8 cellular contexts compared by ENCODE assay signal in the genomic region with DNA sequence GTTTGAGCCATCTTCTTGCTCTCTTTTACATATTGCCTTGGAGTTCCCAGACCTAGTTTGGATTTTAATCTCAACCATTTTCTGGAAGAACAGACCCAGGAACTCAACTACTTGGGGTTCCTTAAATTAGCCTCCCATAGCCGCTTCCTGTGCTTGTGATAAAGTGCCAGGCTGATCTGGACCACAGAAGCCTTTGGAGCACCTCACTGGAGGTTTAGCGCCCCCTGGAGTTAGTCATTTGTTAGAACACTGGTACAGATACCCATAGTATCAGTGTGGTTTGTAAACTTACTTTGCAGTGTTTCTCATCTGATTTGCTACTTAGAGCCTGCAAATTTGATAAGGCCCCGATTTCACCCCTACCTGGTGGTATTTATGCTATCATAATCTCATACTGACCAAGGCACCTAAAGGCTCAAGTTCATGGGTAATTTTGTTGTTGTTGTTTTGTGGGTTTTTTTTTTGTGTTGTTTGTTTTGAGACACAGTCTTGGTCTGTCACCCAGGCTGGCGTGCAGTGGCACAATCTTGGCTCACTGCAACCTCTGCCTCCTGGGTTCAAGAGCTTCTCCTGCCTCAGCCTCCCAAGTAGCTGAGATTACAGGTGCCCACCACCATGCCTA. TPM values are rescaled to one million over a fixed set of nuclear protein-coding genes. Genes with fewer than 3 reads are reported as not detected.
DNase-seq lines count a peak whose midpoint lies in the region; ATAC-seq lines count a peak whose summit lies in the region.

No MANE protein-coding gene starts in this region.

- 19% methylated on average over 4 of the region's 4 CpGs for WGBS in right cardiac atrium

- H3K4me1 Mint-ChIP-seq in T-helper 1 cell treated with Interleukin-12 subunit alpha and Interleukin-12 subunit beta and Interleukin-4 antibody, amounts not matched to agents 30 μg/mL and 1 μg/mL, for 36 hours (ENCODE audit: low read depth) = peaks cover 42% of the 10 kb centered on the region

- H3K27me3 ChIP-seq in right cardiac atrium (ENCODE audit: control insufficient read depth, insufficient read depth) = no peaks in the 10 kb centered on the region

- peaks cover 9% of the 10 kb centered on the region for H3K4me1 ChIP-seq in right cardiac atrium (ENCODE audit: control insufficient read depth, insufficient read depth, low read length)

- H3K27ac ChIP-seq in right cardiac atrium (ENCODE audit: low read length) = no peak overlapping the region

- peak overlapping the region; percentile 65 for H3K4me3 Mint-ChIP-seq in T-helper 1 cell treated with Interleukin-12 subunit alpha and Interleukin-12 subunit beta and Interleukin-4 antibody, amounts not matched to agents 30 μg/mL and 1 μg/mL, for 36 hours

- H3K4me3 ChIP-seq in right cardiac atrium (ENCODE audit: low read length) = no peak overlapping the region
- H3K4me3 ChIP-seq in skeletal muscle cell (ENCODE audit: low read depth, low read length) = no peak overlapping the region

- H3K9me3 Mint-ChIP-seq in T-helper 1 cell treated with Interleukin-12 subunit alpha and Interleukin-12 subunit beta and Interleukin-4 antibody, amounts not matched to agents 30 μg/mL and 1 μg/mL, for 36 hours = no peaks in the 10 kb centered on the region

- peak overlapping the region; percentile 33 for H3K27ac Mint-ChIP-seq in T-helper 1 cell treated with Interleukin-12 subunit alpha and Interleukin-12 subunit beta and Interleukin-4 antibody, amounts not matched to agents 30 μg/mL and 1 μg/mL, for 36 hours

- DNase-seq in 8988T (peak; percentile 68), NCI-H187 treated with DMSO at 0.1 percent for 48 hours (lab: John Stamatoyannopoulos, UW) (peak; percentile 66), amniotic epithelial cell (ENCODE audit: low read depth) (peak; percentile 76), right cardiac atrium (peak; percentile 59 to 72 (median 63)), skeletal muscle cell (ENCODE audit: low read depth) (peak; percentile 35)

- peaks cover 27% of the 10 kb centered on the region for H3K36me3 Mint-ChIP-seq in T-helper 1 cell treated with Interleukin-12 subunit alpha and Interleukin-12 subunit beta and Interleukin-4 antibody, amounts not matched to agents 30 μg/mL and 1 μg/mL, for 36 hours (ENCODE audit: low read depth)

- intact Hi-C loops in right cardiac atrium (cut with DNase I) = loop anchor here (2.0 to 5.0 kb wide), 5 partner anchors 67 to 132 kb away; partner anchors contain the start of gene POP5 (in 1 of the 4)

- H3K27me3 Mint-ChIP-seq in T-helper 1 cell treated with Interleukin-12 subunit alpha and Interleukin-12 subunit beta and Interleukin-4 antibody, amounts not matched to agents 30 μg/mL and 1 μg/mL, for 36 hours (ENCODE audit: low read depth) = no peaks in the 10 kb centered on the region

- ATAC-seq in GM18858 (IDR thresholded peaks at IDR 0.05; ENCODE audit: unreplicated experiment) = peak; percentile 52
- ATAC-seq in right cardiac atrium = peak; percentile 70 to 73
- ATAC-seq in GM19452 (IDR thresholded peaks at IDR 0.05; ENCODE audit: unreplicated experiment) = no peak

- H3K9me3 ChIP-seq in right cardiac atrium (ENCODE audit: control insufficient read depth, low read length) = no peaks in the 10 kb centered on the region

RNA-seq across cellular contexts. Expression of gene UNC119B, which starts 3.7 kb away (rescaled TPM):
- total RNA-seq in right cardiac atrium = 10 to 100 TPM; 15.7 to 17.8 (median 16.7) TPM
- 7.0 TPM for polyA plus RNA-seq in right cardiac atrium

RNA-seq across cellular contexts. Expression of gene ACADS, which starts 11.7 kb away (rescaled TPM):
- 10 to 100 TPM; 34.2 to 51.3 (median 42.5) TPM for total RNA-seq in right cardiac atrium
- polyA plus RNA-seq in right cardiac atrium = 68.0 TPM

RNA-seq across cellular contexts. Expression of gene MLEC, which starts 27.0 kb away (rescaled TPM):
- total RNA-seq in right cardiac atrium = 100 to 1,000 TPM; 157 to 257 (median 193) TPM
- 93.6 TPM for polyA plus RNA-seq in right cardiac atrium
